ENCODE assay signal across 1 cellular context in the genomic region with DNA sequence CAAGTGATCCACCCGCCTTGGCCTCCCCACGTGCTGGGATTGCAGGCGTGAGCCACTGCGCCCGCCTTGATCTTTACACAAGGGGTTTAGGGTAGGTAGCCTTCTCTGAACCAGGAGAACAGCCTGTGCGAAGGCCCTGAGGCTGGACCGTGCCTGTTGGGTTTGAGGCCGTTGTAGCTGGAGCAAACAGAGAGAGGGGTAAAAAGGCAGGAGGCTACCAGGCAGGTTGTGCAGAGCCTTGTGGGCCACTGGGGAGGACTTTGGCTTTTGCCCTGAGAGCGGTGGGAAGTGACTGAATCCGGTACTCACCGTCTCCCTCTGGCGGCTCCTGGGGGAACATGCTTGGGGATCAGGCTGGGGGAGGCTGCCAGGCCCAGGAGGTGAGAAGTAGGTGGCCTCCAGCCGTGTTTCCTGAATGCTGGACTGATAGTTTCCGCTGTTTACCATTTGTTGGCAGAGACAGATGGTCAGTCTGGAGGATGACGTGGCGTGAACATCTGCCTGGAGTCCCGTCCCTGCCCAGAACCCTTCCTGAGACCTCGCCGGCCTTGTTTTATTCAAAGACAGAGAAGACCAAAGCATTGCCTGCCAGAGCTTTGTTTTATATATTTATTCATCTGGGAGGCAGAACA.
TF ChIP-seq lines count a peak whose summit lies in the region.

No MANE protein-coding gene starts in this region.

TF ChIP-seq in HepG2, 621 proteins besides CTCF, POLR2A, EP300 and RAD21 (continued from another document and continues in another):
- peak; percentile 32; the same call in 1 of the 2 replicates for TF ChIP-seq FOSL2 (CRISPR knock-in tag; IDR thresholded peaks at IDR 0.05)
- TF ChIP-seq KDM2A (CRISPR knock-in tag; IDR thresholded peaks at IDR 0.05; ENCODE audit: borderline replicate concordance, low read depth) = no peak
- no peak for TF ChIP-seq NONO (IDR thresholded peaks at IDR 0.05)
- TF ChIP-seq NONO (CRISPR knock-in tag; conservative IDR thresholded peaks at IDR 0.05) = peak; percentile 83
- TF ChIP-seq UBTF (CRISPR knock-in tag; IDR thresholded peaks at IDR 0.05) = peak; percentile 54; the same call in 1 of the 2 replicates
- TF ChIP-seq ZMYM4 (CRISPR knock-in tag; IDR thresholded peaks at IDR 0.05) = peak; percentile 38; the same call in 1 of the 2 replicates
- TF ChIP-seq ZNF543 (CRISPR knock-in tag; IDR thresholded peaks at IDR 0.05) = peak; percentile 90; the same call in 1 of the 2 replicates
- 0 out of 2 replicates have a peak, but pooled peaks have one; percentile 23 for TF ChIP-seq ZNF784 (CRISPR knock-in tag; IDR thresholded peaks at IDR 0.05; ENCODE audit: borderline replicate concordance)
- no peak for TF ChIP-seq ZNF337 (CRISPR knock-in tag; IDR thresholded peaks at IDR 0.05; ENCODE audit: borderline replicate concordance, low read depth)
- peak; percentile 87 for TF ChIP-seq ZNF768 (CRISPR knock-in tag; IDR thresholded peaks at IDR 0.05)
- TF ChIP-seq SOX5 (CRISPR knock-in tag; IDR thresholded peaks at IDR 0.05; ENCODE audit: borderline replicate concordance) = peak; percentile 14; the same call in 1 of the 2 replicates
- TF ChIP-seq THAP11 (CRISPR knock-in tag; IDR thresholded peaks at IDR 0.05) = 0 out of 2 replicates have a peak, but pooled peaks have one; percentile 22
- TF ChIP-seq PHF21A (CRISPR knock-in tag; IDR thresholded peaks at IDR 0.05) = peak; percentile 64; the same call in 1 of the 2 replicates
- TF ChIP-seq ZNF326 (CRISPR knock-in tag; IDR thresholded peaks at IDR 0.05; ENCODE audit: borderline replicate concordance) = no peak
- peak; percentile 23; the same call in 1 of the 2 replicates for TF ChIP-seq KAT8 (CRISPR knock-in tag; IDR thresholded peaks at IDR 0.05)
- peak; percentile 93 for TF ChIP-seq HNF4A (CRISPR knock-in tag; IDR thresholded peaks at IDR 0.05)
- TF ChIP-seq MAFK (conservative IDR thresholded peaks at IDR 0.05 in 1 of 2, IDR thresholded peaks at IDR 0.05 in 1 of 2; ENCODE audit: low read length in 2 of 2) = no peak
- TF ChIP-seq, protein P1, sequence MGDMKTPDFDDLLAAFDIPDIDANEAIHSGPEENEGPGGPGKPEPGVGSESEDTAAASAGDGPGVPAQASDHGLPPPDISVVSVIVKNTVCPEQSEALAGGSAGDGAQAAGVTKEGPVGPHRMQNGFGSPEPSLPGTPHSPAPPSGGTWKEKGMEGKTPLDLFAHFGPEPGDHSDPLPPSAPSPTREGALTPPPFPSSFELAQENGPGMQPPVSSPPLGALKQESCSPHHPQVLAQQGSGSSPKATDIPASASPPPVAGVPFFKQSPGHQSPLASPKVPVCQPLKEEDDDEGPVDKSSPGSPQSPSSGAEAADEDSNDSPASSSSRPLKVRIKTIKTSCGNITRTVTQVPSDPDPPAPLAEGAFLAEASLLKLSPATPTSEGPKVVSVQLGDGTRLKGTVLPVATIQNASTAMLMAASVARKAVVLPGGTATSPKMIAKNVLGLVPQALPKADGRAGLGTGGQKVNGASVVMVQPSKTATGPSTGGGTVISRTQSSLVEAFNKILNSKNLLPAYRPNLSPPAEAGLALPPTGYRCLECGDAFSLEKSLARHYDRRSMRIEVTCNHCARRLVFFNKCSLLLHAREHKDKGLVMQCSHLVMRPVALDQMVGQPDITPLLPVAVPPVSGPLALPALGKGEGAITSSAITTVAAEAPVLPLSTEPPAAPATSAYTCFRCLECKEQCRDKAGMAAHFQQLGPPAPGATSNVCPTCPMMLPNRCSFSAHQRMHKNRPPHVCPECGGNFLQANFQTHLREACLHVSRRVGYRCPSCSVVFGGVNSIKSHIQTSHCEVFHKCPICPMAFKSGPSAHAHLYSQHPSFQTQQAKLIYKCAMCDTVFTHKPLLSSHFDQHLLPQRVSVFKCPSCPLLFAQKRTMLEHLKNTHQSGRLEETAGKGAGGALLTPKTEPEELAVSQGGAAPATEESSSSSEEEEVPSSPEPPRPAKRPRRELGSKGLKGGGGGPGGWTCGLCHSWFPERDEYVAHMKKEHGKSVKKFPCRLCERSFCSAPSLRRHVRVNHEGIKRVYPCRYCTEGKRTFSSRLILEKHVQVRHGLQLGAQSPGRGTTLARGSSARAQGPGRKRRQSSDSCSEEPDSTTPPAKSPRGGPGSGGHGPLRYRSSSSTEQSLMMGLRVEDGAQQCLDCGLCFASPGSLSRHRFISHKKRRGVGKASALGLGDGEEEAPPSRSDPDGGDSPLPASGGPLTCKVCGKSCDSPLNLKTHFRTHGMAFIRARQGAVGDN (CRISPR knock-in tag; IDR thresholded peaks at IDR 0.05) = peak; percentile 95
- peak; percentile 50; the same call in 1 of the 2 replicates for TF ChIP-seq ZFP91 (CRISPR knock-in tag; IDR thresholded peaks at IDR 0.05; ENCODE audit: borderline replicate concordance)
- TF ChIP-seq, protein P2, sequence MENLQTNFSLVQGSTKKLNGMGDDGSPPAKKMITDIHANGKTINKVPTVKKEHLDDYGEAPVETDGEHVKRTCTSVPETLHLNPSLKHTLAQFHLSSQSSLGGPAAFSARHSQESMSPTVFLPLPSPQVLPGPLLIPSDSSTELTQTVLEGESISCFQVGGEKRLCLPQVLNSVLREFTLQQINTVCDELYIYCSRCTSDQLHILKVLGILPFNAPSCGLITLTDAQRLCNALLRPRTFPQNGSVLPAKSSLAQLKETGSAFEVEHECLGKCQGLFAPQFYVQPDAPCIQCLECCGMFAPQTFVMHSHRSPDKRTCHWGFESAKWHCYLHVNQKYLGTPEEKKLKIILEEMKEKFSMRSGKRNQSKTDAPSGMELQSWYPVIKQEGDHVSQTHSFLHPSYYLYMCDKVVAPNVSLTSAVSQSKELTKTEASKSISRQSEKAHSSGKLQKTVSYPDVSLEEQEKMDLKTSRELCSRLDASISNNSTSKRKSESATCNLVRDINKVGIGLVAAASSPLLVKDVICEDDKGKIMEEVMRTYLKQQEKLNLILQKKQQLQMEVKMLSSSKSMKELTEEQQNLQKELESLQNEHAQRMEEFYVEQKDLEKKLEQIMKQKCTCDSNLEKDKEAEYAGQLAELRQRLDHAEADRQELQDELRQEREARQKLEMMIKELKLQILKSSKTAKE (CRISPR knock-in tag; IDR thresholded peaks at IDR 0.05; ENCODE audit: borderline replicate concordance) = 0 out of 2 replicates have a peak, but pooled peaks have one; percentile 59
- TF ChIP-seq NCOR1 (IDR thresholded peaks at IDR 0.05; ENCODE audit: borderline replicate concordance, low read length) = peak; percentile 31; the same call in 1 of the 2 replicates
- peak; percentile 43; the same call in 1 of the 2 replicates for TF ChIP-seq ZFY (CRISPR knock-in tag; IDR thresholded peaks at IDR 0.05)
- peak; percentile 80 for TF ChIP-seq PAXIP1 (CRISPR knock-in tag; conservative IDR thresholded peaks at IDR 0.05)
- TF ChIP-seq ZNF574 (CRISPR knock-in tag; IDR thresholded peaks at IDR 0.05) = peak; percentile 80
- 0 out of 2 replicates have a peak, but pooled peaks have one; percentile 41 for TF ChIP-seq ZNF510 (CRISPR knock-in tag; IDR thresholded peaks at IDR 0.05; ENCODE audit: low read depth)
- TF ChIP-seq ZBTB20 (CRISPR knock-in tag; IDR thresholded peaks at IDR 0.05; ENCODE audit: borderline replicate concordance, low read depth) = 0 out of 2 replicates have a peak, but pooled peaks have one; percentile 49
- TF ChIP-seq ZNF331 (CRISPR knock-in tag; IDR thresholded peaks at IDR 0.05) = peak; percentile 84
- no peak for TF ChIP-seq YEATS2 (CRISPR knock-in tag; IDR thresholded peaks at IDR 0.05; ENCODE audit: borderline replicate concordance)
- peak; percentile 56 for TF ChIP-seq STAG1 (CRISPR knock-in tag; IDR thresholded peaks at IDR 0.05)
- peak; percentile 64 for TF ChIP-seq PATZ1 (CRISPR knock-in tag; IDR thresholded peaks at IDR 0.05)
- peak; percentile 68 for TF ChIP-seq MED1 (CRISPR knock-in tag; IDR thresholded peaks at IDR 0.05)
- TF ChIP-seq, protein P3, sequence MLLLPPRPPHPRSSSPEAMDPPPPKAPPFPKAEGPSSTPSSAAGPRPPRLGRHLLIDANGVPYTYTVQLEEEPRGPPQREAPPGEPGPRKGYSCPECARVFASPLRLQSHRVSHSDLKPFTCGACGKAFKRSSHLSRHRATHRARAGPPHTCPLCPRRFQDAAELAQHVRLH (CRISPR knock-in tag; IDR thresholded peaks at IDR 0.05; ENCODE audit: borderline replicate concordance, low read depth) = peak; percentile 45; the same call in 1 of the 2 replicates
- no peak for TF ChIP-seq JARID2 (CRISPR knock-in tag; IDR thresholded peaks at IDR 0.05; ENCODE audit: insufficient replicate concordance)
